ENCODE assay signal across 19 cellular contexts in the genomic region with DNA sequence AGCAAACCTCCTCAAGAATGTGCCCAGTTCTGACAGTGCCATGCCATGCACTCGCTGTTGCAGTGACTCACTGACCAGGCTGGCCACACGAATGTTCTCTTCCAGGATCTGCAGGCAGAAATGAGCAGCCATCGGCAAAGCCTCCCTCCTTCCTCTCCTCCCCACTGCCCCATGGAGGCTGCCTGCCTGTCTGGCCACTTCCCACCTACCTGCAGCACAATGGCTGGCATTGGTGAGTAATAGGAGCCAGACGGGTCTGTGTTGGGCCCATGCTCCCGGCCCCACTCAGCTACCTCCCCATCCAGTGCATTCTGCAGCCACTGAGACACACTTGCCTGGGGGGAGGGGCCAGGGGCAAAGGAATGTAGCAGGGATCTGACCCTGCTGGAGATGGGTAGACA. TPM values are rescaled to one million over a fixed set of nuclear protein-coding genes. Genes with fewer than 3 reads are reported as not detected.
DNase-seq lines count a peak whose midpoint lies in the region; ATAC-seq and TF ChIP-seq lines count a peak whose summit lies in the region.
"Had no signal": no experiment of that assay in that cellular context is flagged by ENCODE, and none has a peak within 500 bp of the region (broad histone marks: within the 10 kb centered on the region; RNA-seq: fewer than 3 reads in every experiment).

No MANE protein-coding gene starts in this region.

- intact Hi-C loops in PC-3 (cut with micrococcal nuclease) = no loop called here

- ATAC-seq in GM23338 (no peak), PC-3 (no peak), HG02973 (IDR thresholded peaks at IDR 0.05; ENCODE audit: unreplicated experiment) (no peak)
- ATAC-seq in activated CD8-positive, alpha-beta memory T cell treated with anti-CD3 and anti-CD28 coated beads, Interleukin-2, amount 10 ng/mL, durations not matched to agents 7 days and 5 days = no peak
- ATAC-seq: left lung; stimulated activated naive B cell treated with anti-CD40 and anti-IgM and Interleukin-4, amounts not matched to agents 10 μg/mL and 1 μg/mL and 100 μg/mL, for 72 hours had no signal

- H4K20me1 ChIP-seq in GM23338 (replicated peaks; ENCODE audit: insufficient read depth) (no peaks in the 10 kb centered on the region), PC-3 (ENCODE audit: low read length) (no peaks in the 10 kb centered on the region)

- BruUV-seq in PC-3 (replicated peaks; lab: Mats Ljungman, UMichigan) = no TSS peak

- WGBS in endodermal cell (ENCODE audit: insufficient coverage in 1 of 2, insufficient read length in 1 of 2), 2 experiments = 49 to 64% methylated on average over 3 to 5 of the region's 5 CpGs

- CTCF ChIA-PET in PC-3 (lab: Charles Lee) = no interaction called here
- CTCF ChIA-PET in activated CD8-positive, alpha-beta memory T cell treated with anti-CD3 and anti-CD28 coated beads, Interleukin-2, amount 10 ng/mL, durations not matched to agents 7 days and 5 days (lab: Charles Lee) = interaction anchor here (1.0 to 4.4 kb wide), 6 partner anchors 13 to 211 kb away, joined by 3 to 52 read pairs (median 17); a partner anchor contains a TSS

- H2AFZ ChIP-seq in GM23338 = no peak overlapping the region
- H2AFZ ChIP-seq in PC-3 (ENCODE audit: low read length) = no peak overlapping the region

- DNase-seq in GM23338 (ENCODE audit: low spot score) = peak; percentile 58
- DNase-seq in PC-3 = peak; percentile 49
- peak; percentile 82 for DNase-seq in endodermal cell
- DNase-seq in renal cortical epithelial cell (ENCODE audit: low read depth) = peak; percentile 88
- no peak for DNase-seq in osteocyte (ENCODE audit: extremely low spot score, unreplicated experiment)
- no peak for DNase-seq in activated CD8-positive, alpha-beta memory T cell treated with anti-CD3 and anti-CD28 coated beads, Interleukin-2, amount 10 ng/mL, durations not matched to agents 7 days and 5 days
- DNase-seq: activated CD4-positive, alpha-beta T cell treated with anti-CD3 and anti-CD28 coated beads for 48 hours; activated naive CD4-positive, alpha-beta T cell; colonic mucosa; left lung; NCI-H1930; NCI-H510A; stimulated activated naive B cell treated with anti-CD40 and anti-IgM and Interleukin-4, amounts not matched to agents 10 μg/mL and 1 μg/mL and 100 μg/mL, for 72 hours; transverse colon had no signal

- H3K4me1 Mint-ChIP-seq in GM23338 (peaks cover 19% of the 10 kb centered on the region), endodermal cell (peaks cover 14% of the 10 kb centered on the region), osteocyte (ENCODE audit: unreplicated experiment) (peaks cover 14% of the 10 kb centered on the region)
- H3K4me1 Mint-ChIP-seq in activated CD8-positive, alpha-beta memory T cell treated with anti-CD3 and anti-CD28 coated beads, Interleukin-2, amount 10 ng/mL, durations not matched to agents 7 days and 5 days = peaks cover 18% of the 10 kb centered on the region

- H3K36me3 ChIP-seq in GM23338 (ENCODE audit: insufficient read depth) (no peaks in the 10 kb centered on the region), PC-3 (ENCODE audit: low read depth, low read length) (no peaks in the 10 kb centered on the region), endodermal cell (ENCODE audit: control insufficient read depth, insufficient read depth, low read length) (no peaks in the 10 kb centered on the region)
- H3K36me3 ChIP-seq: ascending aorta, colonic mucosa, left lung, transverse colon had no signal

- no peak for TF ChIP-seq CTCF in GM23338 (conservative IDR thresholded peaks at IDR 0.05; ENCODE audit: low read depth in 2 of 2)
- no peak for TF ChIP-seq CTCF in PC-3 (conservative IDR thresholded peaks at IDR 0.05; ENCODE audit: low read depth, low read length)
- no peak for TF ChIP-seq CTCF in endodermal cell (conservative IDR thresholded peaks at IDR 0.05)
- no peak for TF ChIP-seq CTCF in osteocyte (IDR thresholded peaks at IDR 0.05)

- H3K4me2 ChIP-seq in GM23338 (no peak overlapping the region), PC-3 (ENCODE audit: low read length) (peak overlapping the region; percentile 34)

- H3K36me3 Mint-ChIP-seq in GM23338 (ENCODE audit: low read depth) = no peaks in the 10 kb centered on the region; the same call in 2 of the 3 replicates
- no peaks in the 10 kb centered on the region for H3K36me3 Mint-ChIP-seq in endodermal cell (ENCODE audit: low read depth)
- no peaks in the 10 kb centered on the region for H3K36me3 Mint-ChIP-seq in osteocyte (ENCODE audit: unreplicated experiment)
- no peaks in the 10 kb centered on the region for H3K36me3 Mint-ChIP-seq in activated CD8-positive, alpha-beta memory T cell treated with anti-CD3 and anti-CD28 coated beads, Interleukin-2, amount 10 ng/mL, durations not matched to agents 7 days and 5 days
- H3K36me3 Mint-ChIP-seq: stimulated activated naive B cell treated with anti-CD40 and anti-IgM and Interleukin-4, amounts not matched to agents 10 μg/mL and 1 μg/mL and 100 μg/mL, for 72 hours had no signal

- H3K27ac Mint-ChIP-seq in GM23338 (no peak overlapping the region), endodermal cell (no peak overlapping the region), osteocyte (ENCODE audit: unreplicated experiment) (no peak overlapping the region)
- no peak overlapping the region for H3K27ac Mint-ChIP-seq in activated CD8-positive, alpha-beta memory T cell treated with anti-CD3 and anti-CD28 coated beads, Interleukin-2, amount 10 ng/mL, durations not matched to agents 7 days and 5 days
- H3K27ac Mint-ChIP-seq: progenitor cell of endocrine pancreas; stimulated activated naive B cell treated with anti-CD40 and anti-IgM and Interleukin-4, amounts not matched to agents 10 μg/mL and 1 μg/mL and 100 μg/mL, for 72 hours had no signal

- H3K27ac ChIP-seq in GM23338 (ENCODE audit: low read depth) (no peak overlapping the region), PC-3 (ENCODE audit: low read length) (no peak overlapping the region), endodermal cell (ENCODE audit: low read depth, low read length) (no peak overlapping the region)
- H3K27ac ChIP-seq: ascending aorta, C4-2B, colonic mucosa, left lung, transverse colon had no signal

- H3K27me3 ChIP-seq in GM23338 (ENCODE audit: insufficient read depth) (peaks cover 28% of the 10 kb centered on the region), PC-3 (ENCODE audit: low read length) (no peaks in the 10 kb centered on the region), endodermal cell (ENCODE audit: control insufficient read depth, insufficient read depth, low read length, poor library complexity, severe bottlenecking) (peaks cover 21% of the 10 kb centered on the region)
- H3K27me3 ChIP-seq: ascending aorta, colonic mucosa, transverse colon had no signal

- H3K4me3 ChIP-seq in GM23338 = no peak overlapping the region
- H3K4me3 ChIP-seq in PC-3 (ENCODE audit: low read length) = no peak overlapping the region
- H3K4me3 ChIP-seq in endodermal cell (ENCODE audit: low read length) = no peak overlapping the region
- H3K4me3 ChIP-seq: ascending aorta, colonic mucosa, transverse colon had no signal

- H3K4me1 ChIP-seq in GM23338 (ENCODE audit: insufficient read depth) = peaks cover 17% of the 10 kb centered on the region
- peaks cover 34% of the 10 kb centered on the region for H3K4me1 ChIP-seq in PC-3 (ENCODE audit: insufficient read depth, low read length)
- peaks cover 8% of the 10 kb centered on the region for H3K4me1 ChIP-seq in endodermal cell (ENCODE audit: control insufficient read depth, insufficient read depth, low read length)

- H3K9ac ChIP-seq in PC-3 (ENCODE audit: low read length) = no peak overlapping the region
- H3K9ac ChIP-seq in endodermal cell (ENCODE audit: extremely low read depth, low read length, poor library complexity, severe bottlenecking) = no peak overlapping the region

- H3K9me3 Mint-ChIP-seq in GM23338 = no peaks in the 10 kb centered on the region; the same call in 2 of the 3 replicates
- no peaks in the 10 kb centered on the region for H3K9me3 Mint-ChIP-seq in endodermal cell
- H3K9me3 Mint-ChIP-seq in osteocyte (ENCODE audit: unreplicated experiment) = no peaks in the 10 kb centered on the region
- no peaks in the 10 kb centered on the region for H3K9me3 Mint-ChIP-seq in activated CD8-positive, alpha-beta memory T cell treated with anti-CD3 and anti-CD28 coated beads, Interleukin-2, amount 10 ng/mL, durations not matched to agents 7 days and 5 days (ENCODE audit: low read depth)
- H3K9me3 Mint-ChIP-seq: stimulated activated naive B cell treated with anti-CD40 and anti-IgM and Interleukin-4, amounts not matched to agents 10 μg/mL and 1 μg/mL and 100 μg/mL, for 72 hours had no signal

- H3K79me2 ChIP-seq in GM23338 (replicated peaks; ENCODE audit: insufficient read depth) = peaks cover 10% of the 10 kb centered on the region
- H3K79me2 ChIP-seq in PC-3 (ENCODE audit: low read length) = peaks cover 17% of the 10 kb centered on the region

- H3K27me3 Mint-ChIP-seq in GM23338 (ENCODE audit: insufficient read depth, low read depth, poor library complexity) (peaks cover 30% of the 10 kb centered on the region), endodermal cell (ENCODE audit: insufficient read depth) (peaks cover 23% of the 10 kb centered on the region), osteocyte (ENCODE audit: unreplicated experiment) (no peaks in the 10 kb centered on the region)
- H3K27me3 Mint-ChIP-seq in activated CD8-positive, alpha-beta memory T cell treated with anti-CD3 and anti-CD28 coated beads, Interleukin-2, amount 10 ng/mL, durations not matched to agents 7 days and 5 days = peaks cover 18% of the 10 kb centered on the region

- H3K4me3 Mint-ChIP-seq in GM23338 (no peak overlapping the region), endodermal cell (no peak overlapping the region), osteocyte (ENCODE audit: unreplicated experiment) (no peak overlapping the region)
- no peak overlapping the region for H3K4me3 Mint-ChIP-seq in activated CD8-positive, alpha-beta memory T cell treated with anti-CD3 and anti-CD28 coated beads, Interleukin-2, amount 10 ng/mL, durations not matched to agents 7 days and 5 days
- H3K4me3 Mint-ChIP-seq: stimulated activated naive B cell treated with anti-CD40 and anti-IgM and Interleukin-4, amounts not matched to agents 10 μg/mL and 1 μg/mL and 100 μg/mL, for 72 hours had no signal

- POLR2A ChIA-PET in PC-3 (lab: Charles Lee; ENCODE audit: unreplicated experiment) = no interaction called here

- 0 out of 2 replicates have a peak, but pooled peaks cover 3% of the 10 kb centered on the region for H3F3A ChIP-seq in GM23338 (replicated peaks; ENCODE audit: low read depth)
- H3F3A ChIP-seq in PC-3 (ENCODE audit: low read length, unreplicated experiment) = no peaks in the 10 kb centered on the region

- H3K9me2 ChIP-seq in GM23338 (ENCODE audit: insufficient read depth) (no peaks in the 10 kb centered on the region), PC-3 (replicated peaks; ENCODE audit: low read length) (no peaks in the 10 kb centered on the region)

- H3K9me3 ChIP-seq in PC-3 (ENCODE audit: low read length) (no peaks in the 10 kb centered on the region), endodermal cell (ENCODE audit: control insufficient read depth, low read length) (no peaks in the 10 kb centered on the region)
- H3K9me3 ChIP-seq: ascending aorta, colonic mucosa, left lung, transverse colon had no signal

RNA-seq across cellular contexts. Expression of a gene that starts 2.8 kb away (rescaled TPM):
- 22.7 and 23.1 TPM in 2 replicates for total RNA-seq in GM23338 (2014; rRNA removed; shearing (Covaris generic))
- 9.5 and 13.3 TPM in 2 replicates for polyA plus RNA-seq in GM23338 (2016; fragmentation: Nextera tagmentation; extraction: Ambion mirVana)
- total RNA-seq in PC-3 (2014; rRNA removed) (22.6 and 29.6 TPM in 2 replicates), endodermal cell (10 to 100 TPM; 50.2 to 63.8 TPM), renal cortical epithelial cell (3.3 and 10.7 TPM in 2 replicates), osteocyte (26.6 and 35.7 TPM in 2 replicates)
- 79.8 TPM for polyA plus RNA-seq in endodermal cell (2013, experiment 1 of 2)
- polyA plus RNA-seq in endodermal cell (2013, experiment 2 of 2) = 64.2 TPM
- total RNA-seq in activated CD8-positive, alpha-beta memory T cell treated with anti-CD3 and anti-CD28 coated beads, Interleukin-2, amount 10 ng/mL, durations not matched to agents 7 days and 5 days = 10 to 100 TPM; 38.6 to 56.0 TPM

RNA-seq across cellular contexts. Expression of a gene that starts 3.4 kb away (rescaled TPM):
- total RNA-seq in GM23338 (2014; rRNA removed; shearing (Covaris generic)) = 1.6 and 2.3 TPM in 2 replicates
- 0.92 and 1.1 TPM in 2 replicates for polyA plus RNA-seq in GM23338 (2016; fragmentation: Nextera tagmentation; extraction: Ambion mirVana)
- total RNA-seq in PC-3 (2014; rRNA removed) (not detected in 2 replicates), endodermal cell (1 to 10 TPM in 1 of 2 donors, under 1 TPM in 1; 0.97 to 1.8 TPM), renal cortical epithelial cell (0.35 and 0.52 TPM in 2 replicates), osteocyte (not detected in 2 replicates)
- polyA plus RNA-seq in endodermal cell (2013, experiment 1 of 2) = 1.2 TPM
- polyA plus RNA-seq in endodermal cell (2013, experiment 2 of 2) = 0.50 TPM
- not detected for total RNA-seq in activated CD8-positive, alpha-beta memory T cell treated with anti-CD3 and anti-CD28 coated beads, Interleukin-2, amount 10 ng/mL, durations not matched to agents 7 days and 5 days
- total RNA-seq: progenitor cell of endocrine pancreas, SK-MEL-5 had no signal

RNA-seq across cellular contexts. Expression of a gene that starts 5.4 kb away (rescaled TPM):
- total RNA-seq in GM23338 (2014; rRNA removed; shearing (Covaris generic)) = 135 and 168 TPM in 2 replicates
- 67.0 and 67.2 TPM in 2 replicates for polyA plus RNA-seq in GM23338 (2016; fragmentation: Nextera tagmentation; extraction: Ambion mirVana)
- total RNA-seq in PC-3 (2014; rRNA removed) (86.2 and 107 TPM in 2 replicates), endodermal cell (10 to 100 TPM; 71.8 to 72.8 TPM), renal cortical epithelial cell (39.2 and 56.0 TPM in 2 replicates), osteocyte (40.0 and 43.4 TPM in 2 replicates)
- 70.8 TPM for polyA plus RNA-seq in endodermal cell (2013, experiment 1 of 2)
- polyA plus RNA-seq in endodermal cell (2013, experiment 2 of 2) = 65.3 TPM
- total RNA-seq in activated CD8-positive, alpha-beta memory T cell treated with anti-CD3 and anti-CD28 coated beads, Interleukin-2, amount 10 ng/mL, durations not matched to agents 7 days and 5 days = 100 to 1,000 TPM; 147 to 148 TPM

RNA-seq across cellular contexts. Expression of a gene that starts 12.4 kb away (rescaled TPM):
- 16.2 and 18.3 TPM in 2 replicates for total RNA-seq in GM23338 (2014; rRNA removed; shearing (Covaris generic))
- polyA plus RNA-seq in GM23338 (2016; fragmentation: Nextera tagmentation; extraction: Ambion mirVana) = 4.5 and 4.7 TPM in 2 replicates
- 1.6 and 2.2 TPM in 2 replicates for total RNA-seq in PC-3 (2014; rRNA removed)
- total RNA-seq in endodermal cell = 1 to 10 TPM; 5.6 to 6.4 TPM
- 2.5 TPM for polyA plus RNA-seq in endodermal cell (2013, experiment 1 of 2)
- polyA plus RNA-seq in endodermal cell (2013, experiment 2 of 2) = 2.4 TPM
- total RNA-seq in renal cortical epithelial cell = 3.1 and 20.1 TPM in 2 replicates
- 1.7 and 2.1 TPM in 2 replicates for total RNA-seq in osteocyte
- 1 to 10 TPM; 6.2 to 9.8 TPM for total RNA-seq in activated CD8-positive, alpha-beta memory T cell treated with anti-CD3 and anti-CD28 coated beads, Interleukin-2, amount 10 ng/mL, durations not matched to agents 7 days and 5 days
- total RNA-seq: ascending aorta had no signal

RNA-seq across cellular contexts. Expression of a gene that starts 16.2 kb away (rescaled TPM):
- total RNA-seq in GM23338 (2014; rRNA removed; shearing (Covaris generic)) = 0.27 and 3.3 TPM in 2 replicates
- 2.7 and 4.0 TPM in 2 replicates for polyA plus RNA-seq in GM23338 (2016; fragmentation: Nextera tagmentation; extraction: Ambion mirVana)
- total RNA-seq in PC-3 (2014; rRNA removed) (64.5 and 91.6 TPM in 2 replicates), endodermal cell (10 to 100 TPM; 11.6 TPM), renal cortical epithelial cell (26.2 and 27.1 TPM in 2 replicates), osteocyte (15.8 and 22.8 TPM in 2 replicates)
- 12.1 TPM for polyA plus RNA-seq in endodermal cell (2013, experiment 1 of 2)
- polyA plus RNA-seq in endodermal cell (2013, experiment 2 of 2) = 6.5 TPM
- total RNA-seq in activated CD8-positive, alpha-beta memory T cell treated with anti-CD3 and anti-CD28 coated beads, Interleukin-2, amount 10 ng/mL, durations not matched to agents 7 days and 5 days = 10 to 100 TPM in 1 of 2 experiments, 1 to 10 TPM in 1; 3.3 to 10.3 TPM

Comparison
In these comparisons a context has a peak if more than half of its experiments do, and no peak if none do; other contexts are left out.
1. DNase-seq: peak in GM23338 (single experiment), PC-3 (single experiment), endodermal cell (single experiment) and renal cortical epithelial cell (single experiment); none in osteocyte (single experiment) and activated CD8-positive, alpha-beta memory T cell treated with anti-CD3 and anti-CD28 coated beads, Interleukin-2, amount 10 ng/mL, durations not matched to agents 7 days and 5 days (single experiment).